Comparison of ENCODE assay signal across 8 cellular contexts in genomic region chr1:145424612-145425435, GRCh38. TPM values are rescaled to one million over a fixed set of nuclear protein-coding genes. Genes with fewer than 3 reads are reported as not detected.
DNase-seq lines count a peak whose midpoint lies in the region; ATAC-seq and TF ChIP-seq lines count a peak whose summit lies in the region.
"Not testable (repeated sequence)": the region's sequence is repeated elsewhere in the genome, so short reads cannot be mapped to it uniquely, and the experiment has no call there.

No MANE protein-coding gene starts in this region.

- H3K4me1 ChIP-seq in prostate gland (replicated peaks); uterus: not testable (repeated sequence)

- not testable (repeated sequence) for BruUV-seq in MCF 10A (replicated peaks; lab: Mats Ljungman, UMichigan)

- peaks cover 71% of the 10 kb centered on the region for H3K27me3 Mint-ChIP-seq in WTC11 (ENCODE audit: low read depth)
- peaks cover 28% of the 10 kb centered on the region for H3K27me3 Mint-ChIP-seq in MCF 10A (ENCODE audit: insufficient read depth, unreplicated experiment)

- in situ Hi-C loops in GM13977 (cut with MboI; ENCODE audit: low pct_unique_long_range_greater_than_20kb, low sequenced_read_pairs, unreplicated experiment), result not testable (repeated sequence)

- not testable (repeated sequence) for H3K9me3 Mint-ChIP-seq in WTC11; MCF 10A (ENCODE audit: unreplicated experiment)

- not testable (repeated sequence) for H3K9me3 ChIP-seq in prostate gland, uterus

- CTCF ChIA-PET in WTC11 (lab: Charles Lee); MCF 10A (lab: Yijun Ruan, JAX): not testable (repeated sequence)

- POLR2A ChIA-PET in WTC11 (lab: Charles Lee), result not testable (repeated sequence)
- POLR2A ChIA-PET in MCF 10A (lab: Yijun Ruan, JAX), result interaction anchor here (1.3 kb wide), 1 partner anchor 296 kb away, joined by 3 read pairs; no protein-coding TSS in a partner anchor

- H3K4me3 ChIP-seq in iPS-11a (ENCODE audit: low read depth, low read length) (peak overlapping the region; percentile 56), prostate gland (peak overlapping the region; percentile 48 to 57), uterus (peak overlapping the region; percentile 45 to 70)

- ATAC-seq in HG02588 (IDR thresholded peaks at IDR 0.05; ENCODE audit: unreplicated experiment) (peak; percentile 66), WTC11 (peak; percentile 81)

- H3K36me3 ChIP-seq in prostate gland, uterus: not testable (repeated sequence)

- H3K36me3 Mint-ChIP-seq in WTC11; MCF 10A (ENCODE audit: insufficient read depth, unreplicated experiment): not testable (repeated sequence)

- DNase-seq in GM13977 (ENCODE audit: low spot score) (peak; percentile 30), LHCN-M2 (ENCODE audit: low read depth) (peak; percentile 61), MCF 10A (ENCODE audit: unreplicated experiment) (peak; percentile 64)
- not testable (repeated sequence) for DNase-seq in WTC11 (ENCODE audit: low spot score); prostate gland (ENCODE audit: low spot score); uterus

- not testable (repeated sequence) for H3K27ac Mint-ChIP-seq in WTC11
- peak overlapping the region; percentile 68 for H3K27ac Mint-ChIP-seq in MCF 10A (ENCODE audit: low read depth, unreplicated experiment)

- peak overlapping the region; percentile 91 for H3K4me3 Mint-ChIP-seq in WTC11
- peak overlapping the region; percentile 92 for H3K4me3 Mint-ChIP-seq in MCF 10A (ENCODE audit: unreplicated experiment)

- not testable (repeated sequence) for H3K27me3 ChIP-seq in prostate gland (replicated peaks; ENCODE audit: insufficient read depth); uterus

- 1% methylated on average over 29 of the region's 59 CpGs for WGBS in prostate gland

- TF ChIP-seq CTCF in GM13977 (IDR thresholded peaks at IDR 0.05; ENCODE audit: extremely low read depth, insufficient read depth, missing control alignments); WTC11 (IDR thresholded peaks at IDR 0.05); MCF 10A (IDR thresholded peaks at IDR 0.05; ENCODE audit: unreplicated experiment); prostate gland (IDR thresholded peaks at IDR 0.05); uterus (IDR thresholded peaks at IDR 0.05): not testable (repeated sequence)

- intact Hi-C loops in MCF 10A (cut with micrococcal nuclease); prostate gland (cut with DNase I); uterus (cut with DNase I; ENCODE audit: low total_unique reads): not testable (repeated sequence)

- TF ChIP-seq POLR2A in prostate gland (IDR thresholded peaks at IDR 0.05); uterus (IDR thresholded peaks at IDR 0.05): not testable (repeated sequence)

- H3K4me1 Mint-ChIP-seq in WTC11; MCF 10A (ENCODE audit: insufficient read depth, unreplicated experiment): not testable (repeated sequence)

- H3K27ac ChIP-seq in prostate gland, result peak overlapping the region in 1 of 2 donors; percentile 53
- H3K27ac ChIP-seq in uterus, result peak overlapping the region; percentile 62 to 65

RNA-seq across cellular contexts. Expression of gene NBPF20, which starts 0.6 kb away (rescaled TPM):
- total RNA-seq in LHCN-M2 (2014; rRNA removed) (3.2 and 3.5 TPM in 2 replicates), WTC11 (2021) (0.44 to 0.69 TPM (median 0.66 TPM) in 3 replicates), MCF 10A (2022) (8.3 and 8.5 TPM in 2 replicates), prostate gland (1 to 10 TPM; 1.4 to 4.3 TPM), uterus (1 to 10 TPM in 3 of 4 donors, under 1 TPM in 1; under 0.01 to 5.9 (median 3.3) TPM)
- 2.1 TPM for polyA plus RNA-seq in LHCN-M2 (2012)
